Comparison of ENCODE assay signal across 8 cellular contexts in the genomic region with DNA sequence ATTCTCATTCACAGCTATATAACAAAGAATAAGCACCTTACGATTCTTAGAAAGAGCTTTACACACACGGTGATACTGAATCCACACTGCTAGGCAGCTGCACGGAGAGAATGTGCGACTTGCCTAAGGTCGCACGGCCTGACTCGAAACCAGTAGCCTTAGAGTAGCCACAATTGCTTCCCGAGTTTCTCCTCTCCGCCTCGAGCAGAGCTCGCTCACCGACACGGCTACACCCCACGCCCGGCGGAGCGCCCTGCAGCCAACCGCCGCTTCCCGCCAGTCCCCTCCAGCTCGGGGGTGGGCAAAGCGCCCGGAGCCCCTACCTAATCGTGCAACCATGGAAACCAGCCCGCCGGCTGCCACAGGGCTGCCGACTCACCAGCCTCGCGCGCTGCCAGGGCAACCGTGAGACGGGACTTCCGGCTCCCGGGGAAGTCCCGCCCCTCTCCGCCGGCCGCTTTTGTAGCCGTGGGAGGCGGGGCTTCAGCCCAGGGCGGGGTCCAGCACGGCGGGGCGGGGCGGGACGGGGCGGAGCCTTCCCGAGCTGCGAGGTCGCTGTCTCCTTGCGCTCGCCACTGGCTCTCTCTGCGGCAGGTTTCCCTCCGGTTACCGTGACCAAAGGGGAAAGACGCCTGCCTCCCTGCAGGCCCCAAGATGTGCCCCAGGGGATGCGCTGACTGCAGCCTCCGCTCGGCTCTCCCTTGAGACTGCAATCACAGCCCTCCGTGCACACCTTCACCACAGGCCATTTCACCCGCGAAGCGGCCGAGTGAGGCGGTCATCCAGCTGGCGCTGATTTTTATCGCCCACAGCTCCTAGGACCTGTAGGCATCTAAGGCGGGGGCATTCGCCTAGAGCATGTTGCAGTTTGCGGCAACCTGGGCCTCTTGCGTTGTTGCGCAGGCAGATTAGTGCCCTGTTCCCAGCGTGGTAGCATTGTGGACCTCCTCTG. TPM values are rescaled to one million over a fixed set of nuclear protein-coding genes. Genes with fewer than 3 reads are reported as not detected.
DNase-seq lines count a peak whose midpoint lies in the region; ATAC-seq and TF ChIP-seq lines count a peak whose summit lies in the region.

No MANE protein-coding gene starts in this region.

- peak overlapping the region; percentile 95 for H3K4me3 Mint-ChIP-seq in type B pancreatic cell

- H3K27ac Mint-ChIP-seq in type B pancreatic cell = peak overlapping the region; percentile 90

- TF ChIP-seq CTCF in GM10266 (IDR thresholded peaks at IDR 0.05; ENCODE audit: control insufficient read depth, insufficient read depth, low read depth, missing control alignments) (no peak), type B pancreatic cell (conservative IDR thresholded peaks at IDR 0.05) (no peak)

- H3K27me3 Mint-ChIP-seq in type B pancreatic cell = no peaks in the 10 kb centered on the region

- no peaks in the 10 kb centered on the region for H3K9me3 Mint-ChIP-seq in type B pancreatic cell

- H3K4me1 Mint-ChIP-seq in type B pancreatic cell (ENCODE audit: unreplicated experiment) = peaks cover 33% of the 10 kb centered on the region

- intact Hi-C loops in left cardiac atrium (cut with DNase I) (no loop called here), posterior vena cava (cut with DNase I) (no loop called here)

- peaks cover 13% of the 10 kb centered on the region for H3K36me3 Mint-ChIP-seq in type B pancreatic cell

- DNase-seq in GM10266 (ENCODE audit: extremely low spot score) (peak; percentile 94), NCI-H1694 (lab: John Stamatoyannopoulos, UW) (peak; percentile 76), T-helper 1 cell (peak; percentile 91 to 96 (median 92)), amniotic stem cell (lab: John Stamatoyannopoulos, UW) (peak; percentile 91), left cardiac atrium (peak; percentile 97), posterior vena cava (ENCODE audit: low spot score) (peak; percentile 99), type B pancreatic cell (ENCODE audit: extremely low spot score, unreplicated experiment) (peak; percentile 97)

- ATAC-seq in HG02798 (IDR thresholded peaks at IDR 0.05; ENCODE audit: poor library complexity, unreplicated experiment) (peak; percentile 70), left cardiac atrium (peak; percentile 89 to 91)

RNA-seq across cellular contexts. Expression of gene BSCL2, which starts 1.1 kb away (rescaled TPM):
- total RNA-seq in left cardiac atrium (10 to 100 TPM; 16.8 to 26.7 TPM), posterior vena cava (10 to 100 TPM; 30.6 to 54.8 TPM), type B pancreatic cell (ENCODE audit: low replicate concordance) (93.5 and 94.6 TPM in 2 replicates)

RNA-seq across cellular contexts. Expression of gene GNG3, which starts 1.3 kb away (rescaled TPM):
- total RNA-seq in left cardiac atrium = not detected
- not detected for total RNA-seq in posterior vena cava
- total RNA-seq in type B pancreatic cell (ENCODE audit: low replicate concordance) = 0.88 and 4.7 TPM in 2 replicates

RNA-seq across cellular contexts. Expression of gene LRRN4CL, which starts 16.8 kb away (rescaled TPM):
- 1 to 10 TPM; 6.1 to 7.3 TPM for total RNA-seq in left cardiac atrium
- total RNA-seq in posterior vena cava = 10 to 100 TPM; 13.9 to 14.8 TPM
- total RNA-seq in type B pancreatic cell (ENCODE audit: low replicate concordance) = 0.21 and 1.0 TPM in 2 replicates

RNA-seq across cellular contexts. Expression of gene HNRNPUL2, which starts 21.1 kb away (rescaled TPM):
- 10 to 100 TPM; 31.0 to 36.2 TPM for total RNA-seq in left cardiac atrium
- total RNA-seq in posterior vena cava = 10 to 100 TPM; 45.5 to 45.9 TPM
- 44.8 and 63.7 TPM in 2 replicates for total RNA-seq in type B pancreatic cell (ENCODE audit: low replicate concordance)

RNA-seq across cellular contexts. Expression of gene TTC9C, which starts 22.1 kb away (rescaled TPM):
- total RNA-seq in left cardiac atrium (10 to 100 TPM; 14.0 to 15.9 TPM), posterior vena cava (10 to 100 TPM; 19.0 to 20.6 TPM), type B pancreatic cell (ENCODE audit: low replicate concordance) (34.1 and 39.0 TPM in 2 replicates)

Comparison
In these comparisons a context has a peak if more than half of its experiments do, and no peak if none do; other contexts are left out.
1. Peak in every context shown above with its lines: DNase-seq and ATAC-seq.